ENCODE assay signal across 10 cellular contexts in the genomic region with DNA sequence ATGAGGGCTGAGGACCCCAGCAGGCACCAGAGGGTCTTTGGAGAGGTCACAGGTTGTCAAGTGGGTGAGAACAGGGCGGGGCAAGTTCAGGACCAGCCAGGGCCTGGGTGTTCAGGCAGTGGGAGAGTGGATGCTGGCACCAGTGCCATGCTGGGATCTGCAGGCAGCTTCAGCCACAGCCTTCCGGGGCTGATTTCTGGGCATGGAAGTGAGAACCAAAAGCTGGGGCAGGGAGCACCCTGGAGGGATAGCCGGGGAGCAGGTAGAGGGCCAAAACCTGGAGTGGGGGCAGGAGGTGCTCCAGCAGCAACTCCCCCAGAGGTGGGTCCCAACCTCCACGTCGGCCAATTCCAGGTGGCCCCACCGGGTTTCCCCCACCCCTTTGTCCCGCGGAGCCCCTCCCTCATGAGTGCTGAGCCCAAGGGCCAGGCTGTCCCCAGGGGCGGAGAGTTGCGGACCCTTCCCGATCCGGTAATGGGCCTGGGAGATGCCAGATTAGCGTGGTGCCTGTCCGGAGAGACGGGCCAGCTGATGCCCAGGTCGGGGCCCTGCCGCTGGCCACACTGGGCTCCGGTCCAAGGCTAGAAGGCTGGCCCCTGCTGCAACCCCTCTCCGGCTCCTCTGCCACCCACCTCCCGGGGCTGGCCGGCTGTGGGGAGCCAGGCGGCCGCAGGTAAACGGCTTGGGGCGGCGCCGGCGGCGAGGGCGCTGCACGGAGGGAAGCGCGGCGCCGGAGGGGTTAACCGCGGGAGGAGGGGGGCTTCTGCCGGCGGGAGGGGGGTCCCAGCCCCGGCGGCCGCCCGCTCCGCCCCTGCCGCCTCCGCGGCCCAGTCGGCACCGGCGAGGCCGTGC. TPM values are rescaled to one million over a fixed set of nuclear protein-coding genes. Genes with fewer than 3 reads are reported as not detected.
DNase-seq lines count a peak whose midpoint lies in the region; ATAC-seq and TF ChIP-seq lines count a peak whose summit lies in the region.
"Had no signal": no experiment of that assay in that cellular context is flagged by ENCODE, and none has a peak within 500 bp of the region (broad histone marks: within the 10 kb centered on the region; RNA-seq: fewer than 3 reads in every experiment).

Gene KCNK4, plus strand, starts transcription at position 409 of the 852 bp plus-strand sequence. CDS start 1,717 bp downstream, outside the sequence.

- no peak for DNase-seq in spleen
- DNase-seq in NCI-H146 (lab: John Stamatoyannopoulos, UW): no peak
- DNase-seq in effector CD8-positive, alpha-beta T cell (lab: John Stamatoyannopoulos, UW): no peak
- no peak for DNase-seq in pons (ENCODE audit: low spot score)
- DNase-seq: KBM-7 had no signal

- peak within 1 kb of the TSS; percentile 54 for H3K27ac Mint-ChIP-seq in activated naive CD8-positive, alpha-beta T cell

- H3K27me3 ChIP-seq in spleen (replicated peaks in 1 of 7): peaks cover 6 to 64% (median 54%) of the 10 kb centered on the region in 7 donors

- 9 to 36% (median 10%) methylated on average over 13 to 51 of the region's 51 CpGs for WGBS in spleen, 5 donors

- no peak for TF ChIP-seq CTCF in HEK293 (tag by site-specific recombination; IDR thresholded peaks at IDR 0.05)
- TF ChIP-seq CTCF in spleen (IDR thresholded peaks at IDR 0.05 in 8 of 11, conservative IDR thresholded peaks at IDR 0.05 in 3 of 11): no peak

- H3K36me3 ChIP-seq in HEK293 (ENCODE audit: control insufficient read depth in 2 of 2, insufficient read depth in 1 of 2, low read length in 2 of 2) (peaks cover 0 to 24% of the 10 kb centered on the region in 2 experiments; a peak in 1 of 3 replicates), spleen (peaks cover 0 to 19% (median 0%) of the 10 kb centered on the region in 6 donors)

- H3K4me3 ChIP-seq in HEK293 (ENCODE audit: low read depth, low read length) (peak within 1 kb of the TSS; percentile 25), iPS-18c (ENCODE audit: insufficient read depth, low read depth, low read length) (peak within 1 kb of the TSS; percentile 46), spleen (peak within 1 kb of the TSS; percentile 8 to 69 (median 36))

- intact Hi-C loops in spleen (cut with DNase I; ENCODE audit: low total_unique reads): no loop called here

- POLR2A ChIA-PET in HEK293 (lab: Yijun Ruan, JAX): no interaction called here

- H3K4me3 Mint-ChIP-seq in activated naive CD8-positive, alpha-beta T cell: peak within 1 kb of the TSS; percentile 82

- peaks cover 15% of the 10 kb centered on the region for H3K4me1 Mint-ChIP-seq in activated naive CD8-positive, alpha-beta T cell (ENCODE audit: low read depth)

- no peaks in the 10 kb centered on the region for H3K36me3 Mint-ChIP-seq in activated naive CD8-positive, alpha-beta T cell

- H3K27me3 Mint-ChIP-seq in activated naive CD8-positive, alpha-beta T cell: peaks cover 18% of the 10 kb centered on the region

- H3K27ac ChIP-seq in HEK293 (ENCODE audit: extremely low read depth, low read depth, low read length): no peak within 1 kb of the TSS; the same call in 1 of the 2 replicates
- H3K27ac ChIP-seq in spleen: no peak within 1 kb of the TSS

- ATAC-seq in HG02588 (IDR thresholded peaks at IDR 0.05; ENCODE audit: unreplicated experiment): no peak
- ATAC-seq: HCT116 had no signal

- no peaks in the 10 kb centered on the region for H3K9me3 ChIP-seq in HEK293 (ENCODE audit: control insufficient read depth, insufficient read depth, low read depth, low read length)
- H3K9me3 ChIP-seq in iPS-18c (ENCODE audit: control insufficient read depth, insufficient read depth, low read length): no peaks in the 10 kb centered on the region
- no peaks in the 10 kb centered on the region for H3K9me3 ChIP-seq in spleen

- no peaks in the 10 kb centered on the region for H3K9me3 Mint-ChIP-seq in activated naive CD8-positive, alpha-beta T cell (ENCODE audit: low read depth)

- H3K4me1 ChIP-seq in HEK293 (ENCODE audit: control insufficient read depth, insufficient read depth, low read length) (no peaks in the 10 kb centered on the region), spleen (peaks cover 10 to 43% (median 30%) of the 10 kb centered on the region in 6 donors)

- CTCF ChIA-PET in HEK293 (lab: Yijun Ruan, JAX): interaction anchor here (1.1 kb wide), 1 partner anchor 12 kb away, joined by 3 read pairs; no protein-coding TSS in a partner anchor

- no peak for TF ChIP-seq POLR2A in spleen (IDR thresholded peaks at IDR 0.05)

TF ChIP-seq in HEK293, 187 proteins besides CTCF, POLR2A, EP300 and RAD21:
- TF ChIP-seq, protein P1, sequence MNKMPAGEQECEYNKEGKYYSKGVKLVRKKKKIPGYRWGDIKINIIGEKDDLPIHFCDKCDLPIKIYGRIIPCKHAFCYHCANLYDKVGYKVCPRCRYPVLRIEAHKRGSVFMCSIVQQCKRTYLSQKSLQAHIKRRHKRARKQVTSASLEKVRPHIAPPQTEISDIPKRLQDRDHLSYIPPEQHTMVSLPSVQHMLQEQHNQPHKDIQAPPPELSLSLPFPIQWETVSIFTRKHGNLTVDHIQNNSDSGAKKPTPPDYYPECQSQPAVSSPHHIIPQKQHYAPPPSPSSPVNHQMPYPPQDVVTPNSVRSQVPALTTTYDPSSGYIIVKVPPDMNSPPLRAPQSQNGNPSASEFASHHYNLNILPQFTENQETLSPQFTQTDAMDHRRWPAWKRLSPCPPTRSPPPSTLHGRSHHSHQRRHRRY (tag by site-specific recombination; IDR thresholded peaks at IDR 0.05): no peak
- TF ChIP-seq ZNF146 (tag by site-specific recombination; IDR thresholded peaks at IDR 0.05): no peak
- peak; percentile 19; the same call in 1 of the 2 replicates for TF ChIP-seq SP2 (tag by site-specific recombination; IDR thresholded peaks at IDR 0.05)
- no peak for TF ChIP-seq ZNF521 (tag by site-specific recombination; IDR thresholded peaks at IDR 0.05)
- no peak for TF ChIP-seq ZNF354C (tag by site-specific recombination; IDR thresholded peaks at IDR 0.05; ENCODE audit: borderline replicate concordance, low read depth)
- no peak for TF ChIP-seq ZSCAN30 (tag by site-specific recombination; IDR thresholded peaks at IDR 0.05)
- TF ChIP-seq BCL6B (tag by site-specific recombination; IDR thresholded peaks at IDR 0.05): no peak
TF ChIP-seq in HEK293: peak in this region for 1.

RNA-seq across cellular contexts. Expression of gene KCNK4, which starts in this region (rescaled TPM):
- under 1 TPM in 3 of 7 donors, not detected in 4; 0.35 to 0.77 (median 0.44) TPM for total RNA-seq in spleen
- polyA plus RNA-seq in spleen: under 1 TPM in 2 of 3 donors, not detected in 1; 0.06 to 0.09 TPM
